ENCODE assay signal across 35 cellular contexts in genomic region chr12:92334552-92334951, GRCh38.
"Had no signal": no experiment of that assay in that cellular context is flagged by ENCODE, and none has a peak within 500 bp of the region (broad histone marks: within the 10 kb centered on the region; RNA-seq: fewer than 3 reads in every experiment).

No MANE protein-coding gene starts in this region.

- H3K27me3 ChIP-seq: adrenal gland, body of pancreas had no signal

- DNase-seq: activated CD4-positive, alpha-beta T cell treated with anti-CD3 and anti-CD28 coated beads for 1 hour; activated CD4-positive, alpha-beta T cell treated with anti-CD3 and anti-CD28 coated beads, Interleukin-2, amount 10 ng/mL, durations not matched to agents 7 days and 5 days; activated CD4-positive, alpha-beta T cell treated with anti-CD3 and anti-CD28 coated beads, Interleukin-2, amount 50 U/mL, for 48 hours; activated CD4-positive, CD25-positive, alpha-beta regulatory T cell; activated CD8-positive, alpha-beta memory T cell treated with anti-CD3 and anti-CD28 coated beads, Interleukin-2, amount 50 U/mL, for 4 hours; activated CD8-positive, alpha-beta T cell treated with anti-CD3 and anti-CD28 coated beads, Interleukin-2, amount 10 ng/mL, durations not matched to agents 7 days and 5 days; activated gamma-delta T cell treated with Interleukin-2 at 50 U/mL for 16 hours; activated T-cell treated with anti-CD3 and anti-CD28 coated beads for 4 hours; activated T-cell treated with anti-CD3 and anti-CD28 coated beads, Interleukin-2, amount 50 U/mL, for 4 hours; adrenal gland; body of pancreas; central memory CD4-positive, alpha-beta T cell; NCI-H1092 treated with DMSO at 0.1 percent for 48 hours; NCI-H1417; NCI-H146; NCI-H187; NCI-H2029 treated with DMSO at 0.1 percent for 48 hours; NCI-H2107; NCI-H2171; NCI-H510A; NCI-H526; NCI-H748 treated with DMSO at 0.1 percent for 48 hours; NK-92 treated with Interleukin-12 subunit alpha and Interleukin-12 subunit beta, amount 100 ng/mL, for 24 hours; PC-9; Right ventricle myocardium superior; SW 1271; T-helper 1 cell; T1000; WERI-Rb-1 had no signal

- H3K9me3 ChIP-seq: adrenal gland, body of pancreas had no signal

- H3K4me1 ChIP-seq: body of pancreas had no signal

- H3K9me3 Mint-ChIP-seq: activated naive CD4-positive, alpha-beta T cell treated with anti-CD3 and anti-CD28 coated beads, Interleukin-2, amount 50 U/mL, for 24 hours; activated T-cell treated with anti-CD3 and anti-CD28 coated beads, Interleukin-2, amount 50 U/mL, for 4 hours; activated T-helper 1 cell treated with anti-CD3 and anti-CD28 coated beads, Interleukin-12 subunit alpha, Interleukin-12 subunit beta, Interleukin-2, Interleukin-4 antibody, amounts not matched to agents 30 ng/mL and 10 ng/mL and 1 ng/mL, durations not matched to agents 14 hours and 24 hours and 36 hours had no signal

- FAIRE-seq: astrocyte, RCC 7860 had no signal

- H3K27me3 Mint-ChIP-seq: activated CD4-positive, alpha-beta T cell treated with anti-CD3 and anti-CD28 coated beads, Interleukin-2, amount 10 ng/mL, durations not matched to agents 7 days and 5 days; activated naive CD4-positive, alpha-beta T cell treated with anti-CD3 and anti-CD28 coated beads, Interleukin-2, amount 50 U/mL, for 24 hours had no signal

- ATAC-seq: activated CD8-positive, alpha-beta T cell treated with anti-CD3 and anti-CD28 coated beads, Interleukin-2, amount 10 ng/mL, durations not matched to agents 7 days and 5 days; activated T-cell treated with anti-CD3 and anti-CD28 coated beads, Interleukin-2, amount 50 U/mL, for 4 hours; body of pancreas had no signal

- H3K27ac ChIP-seq: adrenal gland, body of pancreas, KMS-11, PC-9, RWPE1, WERI-Rb-1 had no signal

- H3K27ac Mint-ChIP-seq: activated CD4-positive, alpha-beta T cell treated with anti-CD3 and anti-CD28 coated beads, Interleukin-2, amount 10 ng/mL, durations not matched to agents 7 days and 5 days; activated CD8-positive, alpha-beta T cell treated with anti-CD3 and anti-CD28 coated beads, Interleukin-2, amount 10 ng/mL, durations not matched to agents 7 days and 5 days; activated naive CD4-positive, alpha-beta T cell treated with anti-CD3 and anti-CD28 coated beads, Interleukin-2, amount 50 U/mL, for 24 hours; activated T-helper 1 cell treated with anti-CD3 and anti-CD28 coated beads, Interleukin-12 subunit alpha, Interleukin-12 subunit beta, Interleukin-2, Interleukin-4 antibody, amounts not matched to agents 30 ng/mL and 10 ng/mL and 1 ng/mL, durations not matched to agents 14 hours and 24 hours and 36 hours had no signal

- H3K36me3 Mint-ChIP-seq: activated naive CD4-positive, alpha-beta T cell treated with anti-CD3 and anti-CD28 coated beads, Interleukin-2, amount 50 U/mL, for 24 hours had no signal

- H3K4me3 Mint-ChIP-seq: activated CD4-positive, alpha-beta T cell treated with anti-CD3 and anti-CD28 coated beads, Interleukin-2, amount 10 ng/mL, durations not matched to agents 7 days and 5 days; activated CD8-positive, alpha-beta T cell treated with anti-CD3 and anti-CD28 coated beads, Interleukin-2, amount 10 ng/mL, durations not matched to agents 7 days and 5 days; activated naive CD4-positive, alpha-beta T cell treated with anti-CD3 and anti-CD28 coated beads, Interleukin-2, amount 50 U/mL, for 24 hours; activated T-cell treated with anti-CD3 and anti-CD28 coated beads, Interleukin-2, amount 50 U/mL, for 4 hours; activated T-helper 1 cell treated with anti-CD3 and anti-CD28 coated beads, Interleukin-12 subunit alpha, Interleukin-12 subunit beta, Interleukin-2, Interleukin-4 antibody, amounts not matched to agents 30 ng/mL and 10 ng/mL and 1 ng/mL, durations not matched to agents 14 hours and 24 hours and 36 hours had no signal
